ENCODE assay signal across 1 cellular context in genomic region chr16:19179890-19180490, GRCh38.
TF ChIP-seq lines count a peak whose summit lies in the region.

No MANE protein-coding gene starts in this region.

TF ChIP-seq in HepG2, 621 proteins besides CTCF, POLR2A, EP300 and RAD21 (continued from another document):
- TF ChIP-seq ZNF350 (CRISPR knock-in tag; IDR thresholded peaks at IDR 0.05; ENCODE audit: borderline replicate concordance, low read depth) (peak; percentile 20; the same call in 1 of the 2 replicates), XRCC5 (optimal IDR thresholded peaks at IDR 0.05; ENCODE audit: low read length) (peak; percentile 61), ERF (CRISPR knock-in tag; IDR thresholded peaks at IDR 0.05) (0 out of 2 replicates have a peak, but pooled peaks have one; percentile 25), CEBPB (IDR thresholded peaks at IDR 0.05; ENCODE audit: borderline replicate concordance, low read depth, low read length) (peak; percentile 73), YEATS4 (CRISPR knock-in tag; IDR thresholded peaks at IDR 0.05; ENCODE audit: borderline replicate concordance) (no peak)
- TF ChIP-seq, protein P1, sequence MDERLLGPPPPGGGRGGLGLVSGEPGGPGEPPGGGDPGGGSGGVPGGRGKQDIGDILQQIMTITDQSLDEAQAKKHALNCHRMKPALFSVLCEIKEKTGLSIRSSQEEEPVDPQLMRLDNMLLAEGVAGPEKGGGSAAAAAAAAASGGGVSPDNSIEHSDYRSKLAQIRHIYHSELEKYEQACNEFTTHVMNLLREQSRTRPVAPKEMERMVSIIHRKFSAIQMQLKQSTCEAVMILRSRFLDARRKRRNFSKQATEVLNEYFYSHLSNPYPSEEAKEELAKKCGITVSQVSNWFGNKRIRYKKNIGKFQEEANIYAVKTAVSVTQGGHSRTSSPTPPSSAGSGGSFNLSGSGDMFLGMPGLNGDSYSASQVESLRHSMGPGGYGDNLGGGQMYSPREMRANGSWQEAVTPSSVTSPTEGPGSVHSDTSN (CRISPR knock-in tag; IDR thresholded peaks at IDR 0.05): peak; percentile 76
- TF ChIP-seq, protein P2, sequence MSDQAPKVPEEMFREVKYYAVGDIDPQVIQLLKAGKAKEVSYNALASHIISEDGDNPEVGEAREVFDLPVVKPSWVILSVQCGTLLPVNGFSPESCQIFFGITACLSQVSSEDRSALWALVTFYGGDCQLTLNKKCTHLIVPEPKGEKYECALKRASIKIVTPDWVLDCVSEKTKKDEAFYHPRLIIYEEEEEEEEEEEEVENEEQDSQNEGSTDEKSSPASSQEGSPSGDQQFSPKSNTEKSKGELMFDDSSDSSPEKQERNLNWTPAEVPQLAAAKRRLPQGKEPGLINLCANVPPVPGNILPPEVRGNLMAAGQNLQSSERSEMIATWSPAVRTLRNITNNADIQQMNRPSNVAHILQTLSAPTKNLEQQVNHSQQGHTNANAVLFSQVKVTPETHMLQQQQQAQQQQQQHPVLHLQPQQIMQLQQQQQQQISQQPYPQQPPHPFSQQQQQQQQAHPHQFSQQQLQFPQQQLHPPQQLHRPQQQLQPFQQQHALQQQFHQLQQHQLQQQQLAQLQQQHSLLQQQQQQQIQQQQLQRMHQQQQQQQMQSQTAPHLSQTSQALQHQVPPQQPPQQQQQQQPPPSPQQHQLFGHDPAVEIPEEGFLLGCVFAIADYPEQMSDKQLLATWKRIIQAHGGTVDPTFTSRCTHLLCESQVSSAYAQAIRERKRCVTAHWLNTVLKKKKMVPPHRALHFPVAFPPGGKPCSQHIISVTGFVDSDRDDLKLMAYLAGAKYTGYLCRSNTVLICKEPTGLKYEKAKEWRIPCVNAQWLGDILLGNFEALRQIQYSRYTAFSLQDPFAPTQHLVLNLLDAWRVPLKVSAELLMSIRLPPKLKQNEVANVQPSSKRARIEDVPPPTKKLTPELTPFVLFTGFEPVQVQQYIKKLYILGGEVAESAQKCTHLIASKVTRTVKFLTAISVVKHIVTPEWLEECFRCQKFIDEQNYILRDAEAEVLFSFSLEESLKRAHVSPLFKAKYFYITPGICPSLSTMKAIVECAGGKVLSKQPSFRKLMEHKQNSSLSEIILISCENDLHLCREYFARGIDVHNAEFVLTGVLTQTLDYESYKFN (CRISPR knock-in tag; conservative IDR thresholded peaks at IDR 0.05): no peak
